ENCODE assay signal across 11 cellular contexts in the genomic region with DNA sequence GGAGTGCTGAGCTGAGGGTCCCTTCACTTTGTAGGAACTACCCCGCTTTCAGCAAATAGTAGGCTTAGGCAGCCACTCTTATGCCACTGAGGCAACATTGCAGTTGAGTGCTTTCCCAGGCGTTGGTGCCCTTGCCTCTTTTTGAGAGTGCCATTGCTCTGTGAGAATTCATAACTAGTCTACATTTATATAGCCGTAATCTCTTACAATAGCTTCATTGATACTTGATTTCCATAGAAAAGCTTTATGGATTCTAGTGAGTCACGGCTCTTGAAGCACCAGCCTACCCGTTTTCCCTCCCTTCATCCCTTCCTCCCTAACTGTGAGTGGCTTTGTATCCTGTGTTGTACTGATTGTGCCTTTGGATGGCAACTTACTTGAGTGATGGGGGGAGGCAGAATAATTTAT.
A peak's percentile ranks its signal among the peaks of the same experiment; 100 is the strongest.
DNase-seq lines count a peak whose midpoint lies in the region; ATAC-seq, FAIRE-seq and TF ChIP-seq lines count a peak whose summit lies in the region.
"Had no signal": no experiment of that assay in that cellular context is flagged by ENCODE, and none has a peak within 500 bp of the region (broad histone marks: within the 10 kb centered on the region; RNA-seq: fewer than 3 reads in every experiment).

No MANE protein-coding gene starts in this region.

- no peak for TF ChIP-seq RAD21 in HepG2 (CRISPR knock-in tag; IDR thresholded peaks at IDR 0.05)

- H3K36me3 ChIP-seq in HepG2 (replicated peaks in 1 of 2; ENCODE audit: control insufficient read depth in 1 of 2, insufficient read depth in 2 of 2, low read length in 2 of 2), result peaks cover 1 to 29% of the 10 kb centered on the region in 2 experiments; a peak in 4 of 5 replicates
- peaks cover 0 to 20% (median 9%) of the 10 kb centered on the region in 4 donors for H3K36me3 ChIP-seq in right lobe of liver
- peaks cover 0 to 39% (median 16%) of the 10 kb centered on the region in 4 donors for H3K36me3 ChIP-seq in esophagus muscularis mucosa
- peaks cover 2 to 9% of the 10 kb centered on the region in 2 donors for H3K36me3 ChIP-seq in aorta (ENCODE audit: control insufficient read depth in 1 of 2, insufficient read depth in 2 of 2, low read length in 1 of 2)
- H3K36me3 ChIP-seq in pancreas, result peaks cover 0 to 17% (median 0%) of the 10 kb centered on the region in 3 donors
- no peaks in the 10 kb centered on the region for H3K36me3 ChIP-seq in H7 (replicated peaks; ENCODE audit: control insufficient read depth, insufficient read depth, low read length)

- H3K9ac ChIP-seq in HepG2 (ENCODE audit: insufficient read depth, low read depth, low read length), result no peak overlapping the region

- ATAC-seq in HepG2, result no peak
- ATAC-seq in right lobe of liver, result no peak
- ATAC-seq in aorta (ENCODE audit: low FRiP score), result no peak
- ATAC-seq in pancreas, result no peak
- no peak for ATAC-seq in HG02759 (IDR thresholded peaks at IDR 0.05; ENCODE audit: unreplicated experiment)
- ATAC-seq: K562 had no signal

- intact Hi-C loops in HepG2 (cut with micrococcal nuclease; ENCODE audit: unreplicated experiment) (loop anchor here (5.0 kb wide), 1 partner anchor 37 kb away; no protein-coding TSS in a partner anchor), right lobe of liver (cut with DNase I) (no loop called here), esophagus muscularis mucosa (cut with DNase I) (no loop called here), aorta (cut with DNase I) (loop anchor here in 1 of 2 donors (5.0 kb wide), 1 partner anchor 37 kb away; no protein-coding TSS in a partner anchor), pancreas (cut with DNase I) (no loop called here)

- H3K4me3 ChIP-seq in HepG2 (replicated peaks in 1 of 3; ENCODE audit: insufficient read depth in 1 of 3, low read depth in 2 of 3, low read length in 3 of 3) (no peak overlapping the region), right lobe of liver (no peak overlapping the region), esophagus muscularis mucosa (peak overlapping the region; percentile 13 to 25 (median 21)), aorta (ENCODE audit: low read length in 2 of 2) (peak overlapping the region; percentile 41 to 43), pancreas (no peak overlapping the region), H7 (ENCODE audit: insufficient read depth, low read depth, low read length) (no peak overlapping the region)
- H3K4me3 ChIP-seq: K562 had no signal

- peaks cover 98% of the 10 kb centered on the region for H3K79me2 ChIP-seq in HepG2 (ENCODE audit: insufficient read depth, low read length)

- in situ Hi-C loops in HepG2 (cut with HindIII; ENCODE audit: extremely low pct_ligation_motif_present, low pct_unique_long_range_greater_than_20kb), result no loop called here

- H3K4me2 ChIP-seq in HepG2 (ENCODE audit: low read depth, low read length), result no peak overlapping the region

- POLR2A ChIA-PET in HepG2 (lab: Yijun Ruan, JAX), result interaction anchor here (1.6 to 1.7 kb wide), 3 partner anchors 9 to 19 kb away, joined by 3 to 8 read pairs (median 3); no protein-coding TSS in a partner anchor

- no peaks in the 10 kb centered on the region for H3K9me3 ChIP-seq in HepG2 (ENCODE audit: low read length)
- no peaks in the 10 kb centered on the region for H3K9me3 ChIP-seq in right lobe of liver
- H3K9me3 ChIP-seq in esophagus muscularis mucosa, result no peaks in the 10 kb centered on the region
- no peaks in the 10 kb centered on the region for H3K9me3 ChIP-seq in aorta (ENCODE audit: control insufficient read depth, low read length)
- no peaks in the 10 kb centered on the region for H3K9me3 ChIP-seq in pancreas

- TF ChIP-seq POLR2A in HepG2 (IDR thresholded peaks at IDR 0.05; ENCODE audit: insufficient read depth in 1 of 2, low read depth in 2 of 2, low read length in 2 of 2), result peak in 1 of 2 experiments; percentile 44; a peak in 1 of 4 replicates
- TF ChIP-seq POLR2A in right lobe of liver (IDR thresholded peaks at IDR 0.05), result no peak
- TF ChIP-seq POLR2A in esophagus muscularis mucosa (IDR thresholded peaks at IDR 0.05; ENCODE audit: low read depth), result no peak

- TF ChIP-seq EP300 in HepG2 (IDR thresholded peaks at IDR 0.05; ENCODE audit: low read depth in 2 of 2, low read length in 2 of 2), result no peak
- TF ChIP-seq EP300 in HepG2 (CRISPR knock-in tag; IDR thresholded peaks at IDR 0.05; ENCODE audit: borderline replicate concordance), result no peak
- no peak for TF ChIP-seq EP300 in esophagus muscularis mucosa (IDR thresholded peaks at IDR 0.05)

- no peak for FAIRE-seq in HepG2 (lab: Jason Lieb, UNC)
- no peak for FAIRE-seq in pancreas (lab: Jason Lieb, UNC)
- FAIRE-seq: K562 had no signal

- BruUV-seq in HepG2 (replicated peaks; lab: Mats Ljungman, UMichigan), result no TSS peak

- no peaks in the 10 kb centered on the region for H3K27me3 ChIP-seq in HepG2 (ENCODE audit: control insufficient read depth in 1 of 2, insufficient read depth in 2 of 2, low read length in 2 of 2)
- H3K27me3 ChIP-seq in right lobe of liver, result no peaks in the 10 kb centered on the region
- H3K27me3 ChIP-seq in esophagus muscularis mucosa, result no peaks in the 10 kb centered on the region
- H3K27me3 ChIP-seq in aorta (ENCODE audit: control insufficient read depth in 1 of 2, insufficient read depth in 2 of 2, low read length in 1 of 2), result no peaks in the 10 kb centered on the region
- no peaks in the 10 kb centered on the region for H3K27me3 ChIP-seq in pancreas
- H3K27me3 ChIP-seq in H7 (ENCODE audit: control insufficient read depth, insufficient read depth, low read length), result peaks cover 7% of the 10 kb centered on the region

- no peak for DNase-seq in HepG2 (ENCODE audit: low spot score)
- no peak for DNase-seq in right lobe of liver
- no peak for DNase-seq in esophagus muscularis mucosa (ENCODE audit: extremely low spot score)
- peak; percentile 97 for DNase-seq in pons (ENCODE audit: low spot score)
- no peak for DNase-seq in aorta
- DNase-seq in pancreas, result no peak
- no peak for DNase-seq in H7
- DNase-seq: activated naive CD4-positive, alpha-beta T cell treated with anti-CD3 and anti-CD28 coated beads, Interleukin-2, amount 50 U/mL, for 16 hours; NCI-H2081 had no signal

- peaks cover 16% of the 10 kb centered on the region for H4K20me1 ChIP-seq in HepG2 (ENCODE audit: insufficient read depth, low read length)

- H3K27ac ChIP-seq in HepG2 (ENCODE audit: extremely low read length, insufficient read depth, low read length), result no peak overlapping the region
- H3K27ac ChIP-seq in right lobe of liver, result no peak overlapping the region
- peak overlapping the region; percentile 98 to 100 (median 98) for H3K27ac ChIP-seq in esophagus muscularis mucosa (replicated peaks in 1 of 4)
- peak overlapping the region; percentile 74 to 99 for H3K27ac ChIP-seq in aorta (ENCODE audit: low read depth in 1 of 2, low read length in 2 of 2)
- peak overlapping the region in 2 of 4 donors; percentile 2 to 8 for H3K27ac ChIP-seq in pancreas

- 95% methylated on average over 5 of the region's 5 CpGs for WGBS in HepG2 (ENCODE audit: low lambda C conversion rate)
- 84% methylated on average over 5 of the region's 5 CpGs for WGBS in right lobe of liver (ENCODE audit: insufficient coverage, low coverage, low lambda C conversion rate, missing lambda C conversion rate)
- WGBS in esophagus muscularis mucosa, result 52% methylated on average over 5 of the region's 5 CpGs
- 12 to 18% methylated on average over 5 of the region's 5 CpGs for whole genome bisulfite sequencing in aorta, 2 donors
- WGBS in pancreas, 2 donors, result 72 to 84% methylated on average over 5 of the region's 5 CpGs

- H3K4me1 ChIP-seq in HepG2 (ENCODE audit: insufficient read depth, low read length) (peaks cover 75% of the 10 kb centered on the region), right lobe of liver (peaks cover 0 to 29% (median 11%) of the 10 kb centered on the region in 4 donors), esophagus muscularis mucosa (peaks cover 17 to 76% (median 75%) of the 10 kb centered on the region in 4 donors), aorta (ENCODE audit: control insufficient read depth in 1 of 2, insufficient read depth in 2 of 2, low read length in 2 of 2) (peaks cover 0 to 7% of the 10 kb centered on the region in 2 donors), pancreas (peaks cover 22 to 28% (median 28%) of the 10 kb centered on the region in 3 donors)

- TF ChIP-seq CTCF in HepG2 (CRISPR knock-in tag; IDR thresholded peaks at IDR 0.05) (no peak), right lobe of liver (IDR thresholded peaks at IDR 0.05) (no peak), esophagus muscularis mucosa (IDR thresholded peaks at IDR 0.05) (no peak), pancreas (IDR thresholded peaks at IDR 0.05) (no peak)

- no peak overlapping the region for H2AFZ ChIP-seq in HepG2 (ENCODE audit: low read length)

- CTCF ChIA-PET in HepG2 (lab: Yijun Ruan, JAX; ENCODE audit: low intra/inter-chr PET ratio, low total read pairs), result no interaction called here

TF ChIP-seq in HepG2, 621 proteins besides CTCF, POLR2A, EP300 and RAD21 (continues in another document):
- 0 out of 2 replicates have a peak, but pooled peaks have one; percentile 20 for TF ChIP-seq POLR2AphosphoS5 (IDR thresholded peaks at IDR 0.05; ENCODE audit: low read depth, low read length)

Comparison
In these comparisons a context has a peak if more than half of its experiments do, and no peak if none do; other contexts are left out.
1. H3K27ac ChIP-seq: peak in esophagus muscularis mucosa (4 of 4) and aorta (2 of 2); none in HepG2 (single experiment) and right lobe of liver (0 of 3).
2. H3K4me3 ChIP-seq: peak in esophagus muscularis mucosa (4 of 4) and aorta (2 of 2); none in HepG2 (0 of 3), right lobe of liver (0 of 3), pancreas (0 of 4) and H7 (single experiment).